ENCODE assay signal across 8 cellular contexts in genomic region chr10:33331020-33331557, GRCh38. TPM values are rescaled to one million over a fixed set of nuclear protein-coding genes. Genes with fewer than 3 reads are reported as not detected.
A peak's percentile ranks its signal among the peaks of the same experiment; 100 is the strongest.
DNase-seq lines count a peak whose midpoint lies in the region; ATAC-seq and TF ChIP-seq lines count a peak whose summit lies in the region.

No MANE protein-coding gene starts in this region.

- peak; percentile 31 for DNase-seq in NCI-H2227 treated with DMSO at 0.1 percent for 48 hours (lab: John Stamatoyannopoulos, UW)
- no peak for DNase-seq in NCI-H2227 (lab: John Stamatoyannopoulos, UW; ENCODE audit: unreplicated experiment)
- no peak for DNase-seq in breast epithelium (ENCODE audit: low spot score in 2 of 2)
- DNase-seq in mesenchymal stem cell = no peak
- no peak for DNase-seq in transverse colon
- no peak for DNase-seq in T1000 (lab: John Stamatoyannopoulos, UW)
- no peak for DNase-seq in foreskin melanocyte

- H2BK5ac ChIP-seq in mesenchymal stem cell (ENCODE audit: low read depth, low read length, poor library complexity, severe bottlenecking) = peak overlapping the region; percentile 62

- no peak overlapping the region for H3K4ac ChIP-seq in mesenchymal stem cell (ENCODE audit: low read depth in 1 of 2, low read length in 2 of 2)

- no peak overlapping the region for H2AK5ac ChIP-seq in mesenchymal stem cell (ENCODE audit: low read length, severe bottlenecking)

- no peak overlapping the region for H3K23ac ChIP-seq in mesenchymal stem cell (ENCODE audit: low read length in 2 of 2)

- no peaks in the 10 kb centered on the region for H3K27me3 ChIP-seq in breast epithelium
- H3K27me3 ChIP-seq in mesenchymal stem cell (ENCODE audit: control insufficient read depth in 1 of 2, insufficient read depth in 1 of 2, low read length in 2 of 2) = no peaks in the 10 kb centered on the region
- no peaks in the 10 kb centered on the region for H3K27me3 ChIP-seq in transverse colon

- intact Hi-C loops in breast epithelium (cut with DNase I; ENCODE audit: low total_unique reads) = no loop called here
- intact Hi-C loops in transverse colon (cut with DNase I; ENCODE audit: low total_unique reads) = no loop called here

- in situ Hi-C loops in transverse colon (cut with MboI; ENCODE audit: low pct_ligation_motif_present in 1 of 4, low pct_unique_long_range_greater_than_20kb in 1 of 4, low sequenced_read_pairs in 3 of 4) = loop anchor here in 3 of 4 donors (25.0 kb wide), 1 partner anchor 1306 kb away; no protein-coding TSS in a partner anchor

- H3K36me3 ChIP-seq in breast epithelium (no peaks in the 10 kb centered on the region), mesenchymal stem cell (ENCODE audit: control insufficient read depth in 1 of 2, insufficient read depth in 2 of 2, low read depth in 1 of 2, low read length in 2 of 2) (peaks cover 3 to 65% of the 10 kb centered on the region in 2 experiments), transverse colon (no peaks in the 10 kb centered on the region)

- H3K4me2 ChIP-seq in mesenchymal stem cell (ENCODE audit: low read length, poor library complexity, severe bottlenecking) = peak overlapping the region; percentile 14

- H3K14ac ChIP-seq in mesenchymal stem cell (ENCODE audit: low read length in 2 of 2) = no peak overlapping the region

- H2BK12ac ChIP-seq in mesenchymal stem cell (ENCODE audit: low read length in 2 of 2) = no peak overlapping the region

- peak overlapping the region; percentile 4 for H3K27ac ChIP-seq in breast epithelium
- peak overlapping the region; percentile 73 for H3K27ac ChIP-seq in mesenchymal stem cell (ENCODE audit: low read length, poor library complexity, severe bottlenecking)
- H3K27ac ChIP-seq in transverse colon = peak overlapping the region; percentile 22 to 90 (median 57)

- no peak overlapping the region for H2AFZ ChIP-seq in mesenchymal stem cell (ENCODE audit: low read depth, low read length)

- 17% methylated on average over 3 of the region's 4 CpGs for WGBS in mesenchymal stem cell
- WGBS in transverse colon (ENCODE audit: low coverage in 1 of 2), 2 donors = 35 to 50% methylated on average over 2 to 4 of the region's 4 CpGs

- no peak overlapping the region for H4K8ac ChIP-seq in mesenchymal stem cell (ENCODE audit: low read length)

- H4K91ac ChIP-seq in mesenchymal stem cell (ENCODE audit: low read length) = no peak overlapping the region

- H3K79me1 ChIP-seq in mesenchymal stem cell (replicated peaks; ENCODE audit: low read length, poor library complexity, severe bottlenecking) = no peaks in the 10 kb centered on the region

- H2BK15ac ChIP-seq in mesenchymal stem cell (ENCODE audit: low read depth, poor library complexity, severe bottlenecking) = no peak overlapping the region

- peak overlapping the region; percentile 100 for H3K9ac ChIP-seq in mesenchymal stem cell (ENCODE audit: low read length)

- no peak for TF ChIP-seq EP300 in transverse colon (IDR thresholded peaks at IDR 0.05; ENCODE audit: low read depth)

- H3K9me3 ChIP-seq in breast epithelium (no peaks in the 10 kb centered on the region), mesenchymal stem cell (ENCODE audit: control insufficient read depth, low read length) (no peaks in the 10 kb centered on the region), transverse colon (no peaks in the 10 kb centered on the region)

- peak overlapping the region in 1 of 2 experiments; percentile 48 for H3K18ac ChIP-seq in mesenchymal stem cell (ENCODE audit: low read depth in 1 of 2, low read length in 2 of 2)

- peak overlapping the region; percentile 75 to 82 (median 75) for H3K4me3 ChIP-seq in breast epithelium
- H3K4me3 ChIP-seq in mesenchymal stem cell (ENCODE audit: insufficient read depth in 1 of 2, low read depth in 1 of 2, low read length in 2 of 2) = peak overlapping the region in 1 of 2 experiments; percentile 97
- H3K4me3 ChIP-seq in transverse colon = peak overlapping the region in 3 of 4 donors; percentile 4 to 60 (median 51)

- TF ChIP-seq POLR2A in breast epithelium (IDR thresholded peaks at IDR 0.05) = no peak
- no peak for TF ChIP-seq POLR2A in transverse colon (IDR thresholded peaks at IDR 0.05)

- ATAC-seq in HG03469 (IDR thresholded peaks at IDR 0.05; ENCODE audit: unreplicated experiment) = no peak

- no peak for TF ChIP-seq CTCF in breast epithelium (IDR thresholded peaks at IDR 0.05)
- TF ChIP-seq CTCF in transverse colon (IDR thresholded peaks at IDR 0.05) = no peak

- no peak overlapping the region for H2BK120ac ChIP-seq in mesenchymal stem cell (ENCODE audit: low read depth, low read length)

- H3K4me1 ChIP-seq in breast epithelium (peaks cover 0 to 9% of the 10 kb centered on the region in 2 donors), mesenchymal stem cell (ENCODE audit: control insufficient read depth, insufficient read depth, low read depth, low read length) (no peaks in the 10 kb centered on the region), transverse colon (peaks cover 0 to 20% (median 9%) of the 10 kb centered on the region in 4 donors)

RNA-seq across cellular contexts. Expression of gene NRP1, which starts 3.4 kb away (rescaled TPM):
- total RNA-seq in breast epithelium (10 to 100 TPM; 50.8 to 76.0 (median 74.7) TPM), transverse colon (10 to 100 TPM; 14.1 to 35.5 (median 19.5) TPM)
- polyA plus RNA-seq in mesenchymal stem cell (2013, experiment 1 of 2) = 29.3 TPM
- polyA plus RNA-seq in mesenchymal stem cell (2013, experiment 2 of 2) = 30.0 TPM

Comparison
In these comparisons a context has a peak if more than half of its experiments do, and no peak if none do; other contexts are left out.
1. H3K27ac ChIP-seq: peak in every context shown above with its lines; median percentile 73 in mesenchymal stem cell; 57 in transverse colon; 4 in breast epithelium.